21 cellular contexts compared by ENCODE assay signal in genomic region chr12:62694632-62695031, GRCh38.
DNase-seq lines count a peak whose midpoint lies in the region; ATAC-seq and TF ChIP-seq lines count a peak whose summit lies in the region.
"Had no signal": no experiment of that assay in that cellular context is flagged by ENCODE, and none has a peak within 500 bp of the region (broad histone marks: within the 10 kb centered on the region; RNA-seq: fewer than 3 reads in every experiment).

No MANE protein-coding gene starts in this region.

- no peak overlapping the region for H3K4me3 ChIP-seq in endodermal cell (ENCODE audit: low read length)
- H3K4me3 ChIP-seq: cardiac muscle cell, dorsolateral prefrontal cortex, gastroesophageal sphincter, suprapubic skin had no signal

- no peak for DNase-seq in WTC11 (ENCODE audit: low spot score)
- no peak for DNase-seq in retina
- no peak for DNase-seq in endodermal cell
- DNase-seq in left colon, result no peak
- DNase-seq: CD8-positive, alpha-beta memory T cell; dorsolateral prefrontal cortex; NCI-H2227 treated with DMSO at 0.1 percent for 48 hours; nephron progenitor cell; small intestine; stimulated activated CD4-positive, alpha-beta T cell treated with anti-CD3 and anti-CD28 coated beads, Interleukin-4, amount 100 ng/mL, for 24 hours; T-helper 9 cell had no signal

- POLR2A ChIA-PET in WTC11 (lab: Charles Lee), result no interaction called here

- peaks cover 7% of the 10 kb centered on the region for H3K9me3 Mint-ChIP-seq in WTC11
- peaks cover 7% of the 10 kb centered on the region for H3K9me3 Mint-ChIP-seq in endodermal cell
- H3K9me3 Mint-ChIP-seq: activated T-helper 17 cell treated with anti-CD3 and anti-CD28 coated beads, Interleukin-2, amount 50 U/mL, for 72 hours; CD8-positive, alpha-beta memory T cell; mesothelial cell of epicardium; nephron progenitor cell had no signal

- peak; percentile 70 for ATAC-seq in GM18870 (IDR thresholded peaks at IDR 0.05; ENCODE audit: unreplicated experiment)
- peak; percentile 57 for ATAC-seq in GM21381 (IDR thresholded peaks at IDR 0.05; ENCODE audit: unreplicated experiment)
- peak; percentile 52 for ATAC-seq in HG02884 (IDR thresholded peaks at IDR 0.05; ENCODE audit: unreplicated experiment)
- ATAC-seq in HG03558 (IDR thresholded peaks at IDR 0.05; ENCODE audit: extremely low read depth, unreplicated experiment), result peak; percentile 57
- ATAC-seq in WTC11, result no peak
- ATAC-seq in left colon, result no peak
- ATAC-seq: activated CD4-positive, CD25-positive, alpha-beta regulatory T cell treated with anti-CD3 and anti-CD28 coated beads, Interleukin-2, amount 50 U/mL, for 24 hours; activated T-helper 17 cell treated with anti-CD3 and anti-CD28 coated beads, Interleukin-2, amount 50 U/mL, for 72 hours; gastroesophageal sphincter had no signal

- H3K27me3 Mint-ChIP-seq in WTC11 (ENCODE audit: low read depth), result no peaks in the 10 kb centered on the region
- no peaks in the 10 kb centered on the region for H3K27me3 Mint-ChIP-seq in endodermal cell (ENCODE audit: insufficient read depth)
- H3K27me3 Mint-ChIP-seq: activated T-helper 17 cell treated with anti-CD3 and anti-CD28 coated beads, Interleukin-2, amount 50 U/mL, for 72 hours had no signal

- H3K36me3 Mint-ChIP-seq in WTC11 (peaks cover 30% of the 10 kb centered on the region), endodermal cell (ENCODE audit: low read depth) (peaks cover 44% of the 10 kb centered on the region)

- H3K4me3 Mint-ChIP-seq in WTC11, result no peak overlapping the region
- H3K4me3 Mint-ChIP-seq in endodermal cell, result no peak overlapping the region
- H3K4me3 Mint-ChIP-seq: activated T-helper 17 cell treated with anti-CD3 and anti-CD28 coated beads, Interleukin-2, amount 50 U/mL, for 72 hours; CD8-positive, alpha-beta memory T cell; mesothelial cell of epicardium; nephron progenitor cell had no signal

- peaks cover 13% of the 10 kb centered on the region for H3K36me3 ChIP-seq in endodermal cell (ENCODE audit: control insufficient read depth, insufficient read depth, low read length)
- H3K36me3 ChIP-seq: cardiac muscle cell, gastroesophageal sphincter, suprapubic skin had no signal

- intact Hi-C loops in left colon (cut with DNase I, micrococcal nuclease), result no loop called here

- TF ChIP-seq CTCF in WTC11 (IDR thresholded peaks at IDR 0.05) (no peak), endodermal cell (conservative IDR thresholded peaks at IDR 0.05) (no peak)

- H3K27ac Mint-ChIP-seq in WTC11 (no peak overlapping the region), endodermal cell (no peak overlapping the region)
- H3K27ac Mint-ChIP-seq: activated T-helper 17 cell treated with anti-CD3 and anti-CD28 coated beads, Interleukin-2, amount 50 U/mL, for 72 hours; CD8-positive, alpha-beta memory T cell; mesothelial cell of epicardium had no signal

- no peak overlapping the region for H3K9ac ChIP-seq in endodermal cell (ENCODE audit: extremely low read depth, low read length, poor library complexity, severe bottlenecking)

- H3K27ac ChIP-seq in endodermal cell (ENCODE audit: low read depth, low read length), result no peak overlapping the region
- H3K27ac ChIP-seq: cardiac muscle cell, suprapubic skin had no signal

- peaks cover 7% of the 10 kb centered on the region for H3K4me1 ChIP-seq in endodermal cell (ENCODE audit: control insufficient read depth, insufficient read depth, low read length)

- CTCF ChIA-PET in WTC11 (lab: Charles Lee), result interaction anchor here (1.3 kb wide), 1 partner anchor 113 kb away, joined by 3 read pairs; no protein-coding TSS in a partner anchor

- 85 to 92% methylated on average over 1 to 3 of the region's 3 CpGs for WGBS in endodermal cell (ENCODE audit: insufficient coverage in 1 of 2, insufficient read length in 1 of 2), 2 experiments

- no peaks in the 10 kb centered on the region for H3K27me3 ChIP-seq in endodermal cell (ENCODE audit: control insufficient read depth, insufficient read depth, low read length, poor library complexity, severe bottlenecking)
- H3K27me3 ChIP-seq: cardiac muscle cell, dorsolateral prefrontal cortex, gastroesophageal sphincter, suprapubic skin had no signal

- H3K9me3 ChIP-seq in endodermal cell (ENCODE audit: control insufficient read depth, low read length), result peaks cover 20% of the 10 kb centered on the region
- H3K9me3 ChIP-seq: gastroesophageal sphincter, suprapubic skin had no signal

- H3K4me1 Mint-ChIP-seq in WTC11 (peaks cover 15% of the 10 kb centered on the region), endodermal cell (peaks cover 24% of the 10 kb centered on the region)
- H3K4me1 Mint-ChIP-seq: activated T-helper 17 cell treated with anti-CD3 and anti-CD28 coated beads, Interleukin-2, amount 50 U/mL, for 72 hours; CD8-positive, alpha-beta memory T cell had no signal

TF ChIP-seq in WTC11, 78 proteins besides CTCF, POLR2A, EP300 and RAD21 (continues in another document):
- TF ChIP-seq OVOL2 (CRISPR knock-in tag; IDR thresholded peaks at IDR 0.05; ENCODE audit: borderline replicate concordance) (no peak), ERG (CRISPR knock-in tag; IDR thresholded peaks at IDR 0.05) (no peak), CREB1 (CRISPR knock-in tag; IDR thresholded peaks at IDR 0.05) (no peak), FOXK1 (CRISPR knock-in tag; IDR thresholded peaks at IDR 0.05) (no peak), NFYB (CRISPR knock-in tag; conservative IDR thresholded peaks at IDR 0.05; ENCODE audit: low read depth) (no peak), SOX15 (CRISPR knock-in tag; IDR thresholded peaks at IDR 0.05) (no peak), ATF2 (CRISPR knock-in tag; IDR thresholded peaks at IDR 0.05; ENCODE audit: borderline replicate concordance, low read depth) (no peak), CREM (CRISPR knock-in tag; IDR thresholded peaks at IDR 0.05) (no peak), USF2 (CRISPR knock-in tag; IDR thresholded peaks at IDR 0.05) (no peak)
- TF ChIP-seq, protein P1, sequence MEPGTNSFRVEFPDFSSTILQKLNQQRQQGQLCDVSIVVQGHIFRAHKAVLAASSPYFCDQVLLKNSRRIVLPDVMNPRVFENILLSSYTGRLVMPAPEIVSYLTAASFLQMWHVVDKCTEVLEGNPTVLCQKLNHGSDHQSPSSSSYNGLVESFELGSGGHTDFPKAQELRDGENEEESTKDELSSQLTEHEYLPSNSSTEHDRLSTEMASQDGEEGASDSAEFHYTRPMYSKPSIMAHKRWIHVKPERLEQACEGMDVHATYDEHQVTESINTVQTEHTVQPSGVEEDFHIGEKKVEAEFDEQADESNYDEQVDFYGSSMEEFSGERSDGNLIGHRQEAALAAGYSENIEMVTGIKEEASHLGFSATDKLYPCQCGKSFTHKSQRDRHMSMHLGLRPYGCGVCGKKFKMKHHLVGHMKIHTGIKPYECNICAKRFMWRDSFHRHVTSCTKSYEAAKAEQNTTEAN (CRISPR knock-in tag; IDR thresholded peaks at IDR 0.05), result no peak
- TF ChIP-seq, protein P2, sequence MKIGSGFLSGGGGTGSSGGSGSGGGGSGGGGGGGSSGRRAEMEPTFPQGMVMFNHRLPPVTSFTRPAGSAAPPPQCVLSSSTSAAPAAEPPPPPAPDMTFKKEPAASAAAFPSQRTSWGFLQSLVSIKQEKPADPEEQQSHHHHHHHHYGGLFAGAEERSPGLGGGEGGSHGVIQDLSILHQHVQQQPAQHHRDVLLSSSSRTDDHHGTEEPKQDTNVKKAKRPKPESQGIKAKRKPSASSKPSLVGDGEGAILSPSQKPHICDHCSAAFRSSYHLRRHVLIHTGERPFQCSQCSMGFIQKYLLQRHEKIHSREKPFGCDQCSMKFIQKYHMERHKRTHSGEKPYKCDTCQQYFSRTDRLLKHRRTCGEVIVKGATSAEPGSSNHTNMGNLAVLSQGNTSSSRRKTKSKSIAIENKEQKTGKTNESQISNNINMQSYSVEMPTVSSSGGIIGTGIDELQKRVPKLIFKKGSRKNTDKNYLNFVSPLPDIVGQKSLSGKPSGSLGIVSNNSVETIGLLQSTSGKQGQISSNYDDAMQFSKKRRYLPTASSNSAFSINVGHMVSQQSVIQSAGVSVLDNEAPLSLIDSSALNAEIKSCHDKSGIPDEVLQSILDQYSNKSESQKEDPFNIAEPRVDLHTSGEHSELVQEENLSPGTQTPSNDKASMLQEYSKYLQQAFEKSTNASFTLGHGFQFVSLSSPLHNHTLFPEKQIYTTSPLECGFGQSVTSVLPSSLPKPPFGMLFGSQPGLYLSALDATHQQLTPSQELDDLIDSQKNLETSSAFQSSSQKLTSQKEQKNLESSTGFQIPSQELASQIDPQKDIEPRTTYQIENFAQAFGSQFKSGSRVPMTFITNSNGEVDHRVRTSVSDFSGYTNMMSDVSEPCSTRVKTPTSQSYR (CRISPR knock-in tag; IDR thresholded peaks at IDR 0.05), result no peak

Comparison
In these comparisons a context has a peak if more than half of its experiments do, and no peak if none do; other contexts are left out.
1. ATAC-seq: peak in GM18870 (single experiment), GM21381 (single experiment), HG02884 (single experiment) and HG03558 (single experiment); none in WTC11 (single experiment) and left colon (single experiment).